In the genomic region with DNA sequence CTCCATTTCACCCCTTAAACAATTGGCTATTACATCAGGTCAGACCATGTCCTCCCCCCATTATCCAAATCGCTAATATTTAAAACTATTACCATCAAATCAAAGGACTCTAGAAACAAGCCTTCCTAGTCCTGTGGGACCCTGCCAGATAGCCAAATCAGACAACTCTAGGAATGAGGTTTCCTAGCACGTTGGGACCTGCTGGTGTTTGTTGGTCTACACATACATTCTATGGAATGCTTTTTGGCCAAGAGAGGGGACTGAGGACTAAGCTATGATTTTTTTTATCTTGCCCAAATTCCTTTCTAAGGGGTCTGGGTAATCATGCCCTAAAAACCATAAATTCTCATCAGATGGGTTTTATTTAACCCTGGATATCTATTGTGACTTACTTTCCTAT, we compare ENCODE assay signal across 21 cellular contexts. TPM values are rescaled to one million over a fixed set of nuclear protein-coding genes. Genes with fewer than 3 reads are reported as not detected.
DNase-seq lines count a peak whose midpoint lies in the region; ATAC-seq, FAIRE-seq and TF ChIP-seq lines count a peak whose summit lies in the region.
"Had no signal": no experiment of that assay in that cellular context is flagged by ENCODE, and none has a peak within 500 bp of the region (broad histone marks: within the 10 kb centered on the region; RNA-seq: fewer than 3 reads in every experiment).

No MANE protein-coding gene starts in this region.

- H3K4me2 ChIP-seq in H9 (ENCODE audit: insufficient read depth, insufficient read length, low read length) (no peak overlapping the region), mammary epithelial cell (ENCODE audit: insufficient read depth, low read depth, low read length) (no peak overlapping the region)

- H3T11ph ChIP-seq in H9 (ENCODE audit: low read length): no peak overlapping the region

- no peaks in the 10 kb centered on the region for H3K9me3 ChIP-seq in H9 (ENCODE audit: control insufficient read depth, low read depth, low read length)
- H3K9me3 ChIP-seq in mammary epithelial cell (replicated peaks; ENCODE audit: insufficient read depth, low read length): no peaks in the 10 kb centered on the region
- H3K9me3 ChIP-seq: SJSA1 had no signal

- H3K9me3 Mint-ChIP-seq in H9 (no peaks in the 10 kb centered on the region), mesothelial cell of epicardium (no peaks in the 10 kb centered on the region)
- H3K9me3 Mint-ChIP-seq: CD14-positive monocyte had no signal

- H3K36me3 Mint-ChIP-seq in H9 (ENCODE audit: insufficient read depth in 1 of 3, low read depth in 3 of 3) (peaks cover 4 to 6% (median 6%) of the 10 kb centered on the region in 3 experiments; a peak in 2 of 7 replicates), mesothelial cell of epicardium (no peaks in the 10 kb centered on the region)

- TF ChIP-seq CTCF in H9 (conservative IDR thresholded peaks at IDR 0.05) (no peak), mammary epithelial cell (conservative IDR thresholded peaks at IDR 0.05 in 1 of 2, IDR thresholded peaks at IDR 0.05 in 1 of 2; ENCODE audit: extremely low read depth in 1 of 2, insufficient read depth in 1 of 2, low read depth in 1 of 2, low read length in 2 of 2) (no peak), mesothelial cell of epicardium (IDR thresholded peaks at IDR 0.05; ENCODE audit: unreplicated experiment) (no peak)

- in situ Hi-C loops in mammary epithelial cell (cut with MboI; ENCODE audit: low sequenced_read_pairs in 2 of 2): no loop called here

- H3K27ac ChIP-seq in H9 (ENCODE audit: insufficient read length, low read depth, low read length) (no peak overlapping the region), mammary epithelial cell (ENCODE audit: insufficient read depth, low read depth, low read length) (peak overlapping the region; percentile 29)
- H3K27ac ChIP-seq: SJSA1 had no signal

- H4K20me1 ChIP-seq in H9 (ENCODE audit: control insufficient read depth, insufficient read depth, insufficient read length): no peaks in the 10 kb centered on the region
- no peaks in the 10 kb centered on the region for H4K20me1 ChIP-seq in mammary epithelial cell (ENCODE audit: insufficient read depth, low read length)

- H3K79me2 ChIP-seq in H9 (ENCODE audit: insufficient read depth, low read length) (peaks cover 4% of the 10 kb centered on the region; the same call in 1 of the 2 replicates), mammary epithelial cell (ENCODE audit: insufficient read depth, low read length) (peaks cover 80% of the 10 kb centered on the region)

- H3K27ac Mint-ChIP-seq in H9 (peak overlapping the region in 2 of 3 experiments; percentile 5 to 76; a peak in 2 of 7 replicates), mesothelial cell of epicardium (peak overlapping the region; percentile 45)

- H3K4me3 Mint-ChIP-seq in H9 (no peak overlapping the region), mesothelial cell of epicardium (no peak overlapping the region)
- H3K4me3 Mint-ChIP-seq: CD14-positive monocyte had no signal

- no peak overlapping the region for H2BK20ac ChIP-seq in H9 (ENCODE audit: low read depth, low read length, poor library complexity, severe bottlenecking)

- H3K23ac ChIP-seq in H9 (ENCODE audit: insufficient read length, low read depth, low read length): no peak overlapping the region

- H2BK12ac ChIP-seq in H9 (ENCODE audit: insufficient read length, low read depth, low read length): no peak overlapping the region

- no peak overlapping the region for H3K14ac ChIP-seq in H9 (ENCODE audit: insufficient read depth, low read length)

- H3K23me2 ChIP-seq in H9 (ENCODE audit: insufficient read length, low read depth, low read length, poor library complexity, severe bottlenecking): no peaks in the 10 kb centered on the region

- no peak overlapping the region for H3K9ac ChIP-seq in H9 (ENCODE audit: extremely low read depth, insufficient read length, low read length)
- no peak overlapping the region for H3K9ac ChIP-seq in mammary epithelial cell (ENCODE audit: insufficient read depth, low read length)

- H2BK5ac ChIP-seq in H9 (ENCODE audit: insufficient read length, low read length): no peak overlapping the region

- no peak overlapping the region for H2BK15ac ChIP-seq in H9 (ENCODE audit: low read depth, low read length)

- H3K4ac ChIP-seq in H9 (ENCODE audit: low read depth, low read length): no peak overlapping the region

- H3K18ac ChIP-seq in H9 (ENCODE audit: insufficient read length, low read depth, low read length): no peak overlapping the region

- dilution Hi-C loops in mammary epithelial cell (cut with HindIII; ENCODE audit: low sequenced_read_pairs): no loop called here

- no peak for ATAC-seq in GM21528 (IDR thresholded peaks at IDR 0.05; ENCODE audit: low FRiP score, unreplicated experiment)

- H3K4me3 ChIP-seq in mammary epithelial cell (replicated peaks in 1 of 3; ENCODE audit: insufficient read depth in 1 of 3, low read depth in 2 of 3, low read length in 3 of 3): no peak overlapping the region
- H3K4me3 ChIP-seq: SJSA1 had no signal

- no peak overlapping the region for H3K56ac ChIP-seq in H9 (ENCODE audit: insufficient read length, low read depth, low read length)

- H3K4me1 ChIP-seq in H9 (ENCODE audit: insufficient read depth, low read length) (no peaks in the 10 kb centered on the region; the same call in 1 of the 2 replicates), mammary epithelial cell (ENCODE audit: insufficient read depth, low read length) (peaks cover 11% of the 10 kb centered on the region)
- H3K4me1 ChIP-seq: Caco-2, SJSA1 had no signal

- H3K4me1 Mint-ChIP-seq in H9: peaks cover 13 to 20% of the 10 kb centered on the region in 2 experiments
- H3K4me1 Mint-ChIP-seq in mesothelial cell of epicardium: no peaks in the 10 kb centered on the region

- no TSS peak for BruUV-seq in mammary epithelial cell (replicated peaks; lab: Mats Ljungman, UMichigan)

- peak; percentile 28 for FAIRE-seq in GM19239 (lab: Jason Lieb, UNC)

- no peak overlapping the region for H2BK120ac ChIP-seq in H9 (ENCODE audit: low read depth, low read length, poor library complexity, severe bottlenecking)

- DNase-seq in GM19239 (ENCODE audit: insufficient read length, low spot score) (no peak), H9 (no peak), mammary epithelial cell (peak; percentile 25), mesothelial cell of epicardium (ENCODE audit: low spot score in 2 of 2, unreplicated experiment in 2 of 2) (no peak), COLO668 (lab: John Stamatoyannopoulos, UW; ENCODE audit: unreplicated experiment) (no peak), activated gamma-delta T cell treated with Interleukin-2 at 50 U/mL for 16 hours (no peak)
- DNase-seq: ACHN, AML-193, Caco-2, EL, HCEC 1CT, IMR-90, Kasumi-1, NCI-H1417, NCI-H187 treated with DMSO at 0.1 percent for 48 hours, NCI-H446, NCI-H69 had no signal

- H3K27me3 Mint-ChIP-seq in H9 (ENCODE audit: low read depth): no peaks in the 10 kb centered on the region
- H3K27me3 Mint-ChIP-seq in mesothelial cell of epicardium (ENCODE audit: low read depth): no peaks in the 10 kb centered on the region

- CTCF ChIA-PET in mammary epithelial cell (lab: Charles Lee; ENCODE audit: low non-redundant PET): no interaction called here

- no CpG with 5 or more reads among the region's 2 CpGs for WGBS in H9 (ENCODE audit: extremely low coverage, insufficient read length, low lambda C conversion rate)
- 4% methylated on average over 2 of the region's 2 CpGs for WGBS in mammary epithelial cell (ENCODE audit: low coverage, missing lambda C conversion rate)

- H3K36me3 ChIP-seq in mammary epithelial cell (ENCODE audit: insufficient read depth, low read length): no peaks in the 10 kb centered on the region

- H4K8ac ChIP-seq in H9 (replicated peaks; ENCODE audit: insufficient read length, low read depth, low read length): no peak overlapping the region

- H3K79me1 ChIP-seq in H9 (ENCODE audit: insufficient read depth, low read depth, low read length, poor library complexity, severe bottlenecking): peaks cover 3% of the 10 kb centered on the region

- H2AK5ac ChIP-seq in H9 (ENCODE audit: insufficient read length, low read length): no peak overlapping the region

- H4K91ac ChIP-seq in H9 (ENCODE audit: insufficient read length, low read depth, low read length): no peak overlapping the region

- H3K27me3 ChIP-seq in H9 (ENCODE audit: insufficient read depth, low read length) (no peaks in the 10 kb centered on the region), mammary epithelial cell (ENCODE audit: insufficient read depth, low read length) (no peaks in the 10 kb centered on the region)
- H3K27me3 ChIP-seq: SJSA1 had no signal

- no peak overlapping the region for H4K5ac ChIP-seq in H9 (ENCODE audit: insufficient read length, low read depth, low read length)

- intact Hi-C loops in mammary epithelial cell (cut with micrococcal nuclease): no loop called here

- H2AFZ ChIP-seq in H9 (ENCODE audit: low read length): no peak overlapping the region
- no peak overlapping the region for H2AFZ ChIP-seq in mammary epithelial cell (ENCODE audit: low read depth, low read length)

RNA-seq across cellular contexts. Expression of a gene that starts 14.1 kb away (rescaled TPM):
- total RNA-seq in H9 (2021) (251 and 271 TPM in 2 replicates), mammary epithelial cell (100 to 1,000 TPM in 1 of 2 donors, 10 to 100 TPM in 1; 63.5 to 115 TPM), mesothelial cell of epicardium (152 to 158 TPM (median 156 TPM) in 3 replicates)
- polyA plus RNA-seq in mammary epithelial cell: 98.4 TPM
- 3.5 TPM for polyA minus RNA-seq in mammary epithelial cell

RNA-seq across cellular contexts. Expression of a gene that starts 14.8 kb away (rescaled TPM):
- 91.1 and 91.3 TPM in 2 replicates for total RNA-seq in H9 (2021)
- total RNA-seq in mammary epithelial cell: 10 to 100 TPM; 54.0 to 95.8 TPM
- 87.7 TPM for polyA plus RNA-seq in mammary epithelial cell
- 127 TPM for polyA minus RNA-seq in mammary epithelial cell
- total RNA-seq in mesothelial cell of epicardium: 62.8 to 64.9 TPM (median 63.8 TPM) in 3 replicates

RNA-seq across cellular contexts. Expression of a gene that starts 15.2 kb away (rescaled TPM):
- total RNA-seq in H9 (2021) (17.6 and 17.9 TPM in 2 replicates), mammary epithelial cell (10 to 100 TPM; 10.3 to 21.0 TPM), mesothelial cell of epicardium (19.3 to 19.7 TPM (median 19.6 TPM) in 3 replicates)
- 23.1 TPM for polyA plus RNA-seq in mammary epithelial cell
- not detected for polyA minus RNA-seq in mammary epithelial cell

RNA-seq across cellular contexts. Expression of a gene that starts 24.4 kb away (rescaled TPM):
- not detected in 2 replicates for total RNA-seq in H9 (2021)
- total RNA-seq in mammary epithelial cell: not detected
- polyA plus RNA-seq in mammary epithelial cell: not detected
- not detected for polyA minus RNA-seq in mammary epithelial cell
- total RNA-seq in mesothelial cell of epicardium: not detected in 3 replicates
- total RNA-seq: Caco-2, HT-29, IMR-90, SJSA1 had no signal
- polyA plus RNA-seq: IMR-90 had no signal

RNA-seq across cellular contexts. Expression of a gene that starts 34.4 kb away (rescaled TPM):
- total RNA-seq in H9 (2021) (164 and 166 TPM in 2 replicates), mammary epithelial cell (100 to 1,000 TPM; 164 to 212 TPM), mesothelial cell of epicardium (234 to 250 TPM (median 238 TPM) in 3 replicates)
- 119 TPM for polyA plus RNA-seq in mammary epithelial cell
- polyA minus RNA-seq in mammary epithelial cell: 412 TPM
